24 cellular contexts compared by ENCODE assay signal in genomic region chr22:50361222-50361621, GRCh38. TPM values are rescaled to one million over a fixed set of nuclear protein-coding genes. Genes with fewer than 3 reads are reported as not detected.
DNase-seq lines count a peak whose midpoint lies in the region; ATAC-seq, FAIRE-seq and TF ChIP-seq lines count a peak whose summit lies in the region.
"Had no signal": no experiment of that assay in that cellular context is flagged by ENCODE, and none has a peak within 500 bp of the region (broad histone marks: within the 10 kb centered on the region; RNA-seq: fewer than 3 reads in every experiment).

No MANE protein-coding gene starts in this region.

- H3K27ac Mint-ChIP-seq in activated CD4-positive, alpha-beta T cell treated with anti-CD3 and anti-CD28 coated beads, Interleukin-2, amount 10 ng/mL, durations not matched to agents 24 days and 14 days, result peak overlapping the region; percentile 81
- H3K27ac Mint-ChIP-seq in T-helper 17 cell (peak overlapping the region; percentile 19), brain (peak overlapping the region in 3 of 5 experiments; percentile 27 to 98 (median 77)), progenitor cell of endocrine pancreas (no peak overlapping the region)
- peak overlapping the region; percentile 88 for H3K27ac Mint-ChIP-seq in stimulated activated effector memory CD8-positive, alpha-beta T cell treated with anti-CD3 and anti-CD28 coated beads, Interleukin-12 subunit alpha, Interleukin-12 subunit beta, amount 100 ng/mL, for 72 hours
- H3K27ac Mint-ChIP-seq: endodermal cell had no signal

- peaks cover 35% of the 10 kb centered on the region for H3K36me3 Mint-ChIP-seq in activated CD4-positive, alpha-beta T cell treated with anti-CD3 and anti-CD28 coated beads, Interleukin-2, amount 10 ng/mL, durations not matched to agents 24 days and 14 days (ENCODE audit: low read depth)
- H3K36me3 Mint-ChIP-seq in T-helper 17 cell (ENCODE audit: low read depth), result peaks cover 5% of the 10 kb centered on the region
- peaks cover 57% of the 10 kb centered on the region for H3K36me3 Mint-ChIP-seq in brain
- H3K36me3 Mint-ChIP-seq in stimulated activated effector memory CD8-positive, alpha-beta T cell treated with anti-CD3 and anti-CD28 coated beads, Interleukin-12 subunit alpha, Interleukin-12 subunit beta, amount 100 ng/mL, for 72 hours, result peaks cover 64% of the 10 kb centered on the region
- H3K36me3 Mint-ChIP-seq in progenitor cell of endocrine pancreas (ENCODE audit: insufficient read depth), result peaks cover 14% of the 10 kb centered on the region

- TF ChIP-seq CTCF in brain (conservative IDR thresholded peaks at IDR 0.05), result no peak
- no peak for TF ChIP-seq CTCF in progenitor cell of endocrine pancreas (IDR thresholded peaks at IDR 0.05; ENCODE audit: unreplicated experiment)

- H3K4me1 Mint-ChIP-seq in activated CD4-positive, alpha-beta T cell treated with anti-CD3 and anti-CD28 coated beads, Interleukin-2, amount 10 ng/mL, durations not matched to agents 24 days and 14 days, result peaks cover 31% of the 10 kb centered on the region
- H3K4me1 Mint-ChIP-seq in T-helper 17 cell, result peaks cover 40% of the 10 kb centered on the region
- H3K4me1 Mint-ChIP-seq in brain, result peaks cover 37% of the 10 kb centered on the region
- H3K4me1 Mint-ChIP-seq in stimulated activated effector memory CD8-positive, alpha-beta T cell treated with anti-CD3 and anti-CD28 coated beads, Interleukin-12 subunit alpha, Interleukin-12 subunit beta, amount 100 ng/mL, for 72 hours, result peaks cover 52% of the 10 kb centered on the region
- H3K4me1 Mint-ChIP-seq in progenitor cell of endocrine pancreas (ENCODE audit: low read depth), result peaks cover 6% of the 10 kb centered on the region

- TF ChIP-seq POLR2A in H54 (IDR thresholded peaks at IDR 0.05; ENCODE audit: low read depth, low read length), result no peak

- no peaks in the 10 kb centered on the region for H3K27me3 Mint-ChIP-seq in activated CD4-positive, alpha-beta T cell treated with anti-CD3 and anti-CD28 coated beads, Interleukin-2, amount 10 ng/mL, durations not matched to agents 24 days and 14 days
- H3K27me3 Mint-ChIP-seq in T-helper 17 cell, result no peaks in the 10 kb centered on the region
- H3K27me3 Mint-ChIP-seq in brain, result no peaks in the 10 kb centered on the region
- no peaks in the 10 kb centered on the region for H3K27me3 Mint-ChIP-seq in progenitor cell of endocrine pancreas

- no peaks in the 10 kb centered on the region for H3K9me3 Mint-ChIP-seq in activated CD4-positive, alpha-beta T cell treated with anti-CD3 and anti-CD28 coated beads, Interleukin-2, amount 10 ng/mL, durations not matched to agents 24 days and 14 days
- H3K9me3 Mint-ChIP-seq in brain (peaks cover 0 to 16% (median 4%) of the 10 kb centered on the region in 5 experiments), progenitor cell of endocrine pancreas (ENCODE audit: low read depth) (no peaks in the 10 kb centered on the region)
- no peaks in the 10 kb centered on the region for H3K9me3 Mint-ChIP-seq in stimulated activated effector memory CD8-positive, alpha-beta T cell treated with anti-CD3 and anti-CD28 coated beads, Interleukin-12 subunit alpha, Interleukin-12 subunit beta, amount 100 ng/mL, for 72 hours
- H3K9me3 Mint-ChIP-seq: endodermal cell had no signal

- peak; percentile 30 for ATAC-seq in T-helper 17 cell
- peak; percentile 87 for ATAC-seq in stimulated activated effector memory CD8-positive, alpha-beta T cell treated with anti-CD3 and anti-CD28 coated beads, Interleukin-12 subunit alpha, Interleukin-12 subunit beta, amount 100 ng/mL, for 72 hours
- ATAC-seq: SK-N-SH treated with all-trans-retinoic acid at 6 μM for 48 hours had no signal

- no peak for FAIRE-seq in H54 (lab: Jason Lieb, UNC)
- FAIRE-seq: A204.1, HTR-8/SVneo had no signal

- intact Hi-C loops in activated CD4-positive, alpha-beta T cell treated with anti-CD3 and anti-CD28 coated beads, Interleukin-2, amount 10 ng/mL, durations not matched to agents 24 days and 14 days (cut with micrococcal nuclease), result no loop called here

- H3K9me3 ChIP-seq in T-helper 17 cell (ENCODE audit: control insufficient read depth, low read length, poor library complexity, severe bottlenecking), result no peaks in the 10 kb centered on the region
- H3K9me3 ChIP-seq: BE2C, upper lobe of left lung had no signal

- no peak for DNase-seq in activated CD4-positive, alpha-beta T cell treated with anti-CD3 and anti-CD28 coated beads, Interleukin-2, amount 10 ng/mL, durations not matched to agents 24 days and 14 days
- DNase-seq in activated CD4-positive, alpha-beta T cell treated with anti-CD3 and anti-CD28 coated beads for 4 hours, result no peak
- DNase-seq in T-helper 17 cell (no peak), H54 (ENCODE audit: insufficient read length, low spot score) (no peak), progenitor cell of endocrine pancreas (ENCODE audit: low spot score, unreplicated experiment) (no peak)
- peak in 1 of 2 donors; percentile 67 for DNase-seq in stimulated activated effector memory CD8-positive, alpha-beta T cell treated with anti-CD3 and anti-CD28 coated beads, Interleukin-12 subunit alpha, Interleukin-12 subunit beta, amount 100 ng/mL, for 72 hours (ENCODE audit: low spot score in 2 of 2)
- no peak for DNase-seq in activated naive CD4-positive, alpha-beta T cell (lab: John Stamatoyannopoulos, UW)
- DNase-seq: activated CD4-positive, alpha-beta T cell treated with anti-CD3 and anti-CD28 coated beads, Interleukin-2, amount 50 U/mL, for 48 hours; activated effector memory CD4-positive, alpha-beta T cell treated with anti-CD3 and anti-CD28 coated beads, Interleukin-2, amount 50 U/mL, for 16 hours; aorta; BE2C; endodermal cell; GOT3; heart right ventricle; NCI-H1105 treated with DMSO at 0.1 percent for 48 hours; NCI-H524; right cardiac atrium; stimulated activated CD4-positive, alpha-beta T cell treated with anti-CD3 and anti-CD28 coated beads, Interleukin-15, amount 100 ng/mL, for 24 hours; stimulated activated naive CD4-positive, alpha-beta T cell; upper lobe of left lung had no signal

- H3K4me3 Mint-ChIP-seq in activated CD4-positive, alpha-beta T cell treated with anti-CD3 and anti-CD28 coated beads, Interleukin-2, amount 10 ng/mL, durations not matched to agents 24 days and 14 days, result no peak overlapping the region
- H3K4me3 Mint-ChIP-seq in T-helper 17 cell (peak overlapping the region; percentile 73), brain (no peak overlapping the region), progenitor cell of endocrine pancreas (ENCODE audit: low read depth) (no peak overlapping the region)
- peak overlapping the region; percentile 73 for H3K4me3 Mint-ChIP-seq in stimulated activated effector memory CD8-positive, alpha-beta T cell treated with anti-CD3 and anti-CD28 coated beads, Interleukin-12 subunit alpha, Interleukin-12 subunit beta, amount 100 ng/mL, for 72 hours
- H3K4me3 Mint-ChIP-seq: endodermal cell had no signal

RNA-seq across cellular contexts. Expression of gene PPP6R2, which starts 18.1 kb away (rescaled TPM):
- total RNA-seq in activated CD4-positive, alpha-beta T cell treated with anti-CD3 and anti-CD28 coated beads, Interleukin-2, amount 10 ng/mL, durations not matched to agents 24 days and 14 days, result 44.0 and 44.1 TPM in 2 replicates
- total RNA-seq in T-helper 17 cell (10 to 100 TPM; 62.1 to 63.7 TPM), progenitor cell of endocrine pancreas (85.7 and 87.9 TPM in 2 replicates)
- 32.0 TPM for polyA plus RNA-seq in brain (ENCODE audit: insufficient read depth, low read depth, low replicate concordance)

RNA-seq across cellular contexts. Expression of gene DENND6B, which starts 34.4 kb away (rescaled TPM):
- 1.4 and 2.2 TPM in 2 replicates for total RNA-seq in activated CD4-positive, alpha-beta T cell treated with anti-CD3 and anti-CD28 coated beads, Interleukin-2, amount 10 ng/mL, durations not matched to agents 24 days and 14 days
- total RNA-seq in T-helper 17 cell (1 to 10 TPM; 1.8 to 2.2 TPM), progenitor cell of endocrine pancreas (35.1 and 36.4 TPM in 2 replicates)
- 19.3 TPM for polyA plus RNA-seq in brain (ENCODE audit: insufficient read depth, low read depth, low replicate concordance)

RNA-seq across cellular contexts. Expression of gene PLXNB2, which starts 53.8 kb away (rescaled TPM):
- total RNA-seq in activated CD4-positive, alpha-beta T cell treated with anti-CD3 and anti-CD28 coated beads, Interleukin-2, amount 10 ng/mL, durations not matched to agents 24 days and 14 days, result 9.0 and 9.5 TPM in 2 replicates
- 1 to 10 TPM; 3.0 to 7.6 TPM for total RNA-seq in T-helper 17 cell
- polyA plus RNA-seq in brain (ENCODE audit: insufficient read depth, low read depth, low replicate concordance), result 80.1 TPM
- total RNA-seq in progenitor cell of endocrine pancreas, result 178 and 182 TPM in 2 replicates

Comparison
In these comparisons a context has a peak if more than half of its experiments do, and no peak if none do; other contexts are left out.
1. H3K4me3 Mint-ChIP-seq: peak in T-helper 17 cell (single experiment) and stimulated activated effector memory CD8-positive, alpha-beta T cell treated with anti-CD3 and anti-CD28 coated beads, Interleukin-12 subunit alpha, Interleukin-12 subunit beta, amount 100 ng/mL, for 72 hours (single experiment); none in activated CD4-positive, alpha-beta T cell treated with anti-CD3 and anti-CD28 coated beads, Interleukin-2, amount 10 ng/mL, durations not matched to agents 24 days and 14 days (single experiment), brain (0 of 5) and progenitor cell of endocrine pancreas (single experiment).
2. RNA of gene DENND6B, which starts 34.4 kb away (total RNA-seq): 35.1 to 36.4 TPM in progenitor cell of endocrine pancreas; 1.4 to 2.2 TPM in activated CD4-positive, alpha-beta T cell treated with anti-CD3 and anti-CD28 coated beads, Interleukin-2, amount 10 ng/mL, durations not matched to agents 24 days and 14 days and 1.8 to 2.2 TPM in T-helper 17 cell; every median in the first group is over 10 times any median in the second.
3. RNA of gene PLXNB2, which starts 53.8 kb away (total RNA-seq): 178 to 182 TPM in progenitor cell of endocrine pancreas; 9.0 to 9.5 TPM in activated CD4-positive, alpha-beta T cell treated with anti-CD3 and anti-CD28 coated beads, Interleukin-2, amount 10 ng/mL, durations not matched to agents 24 days and 14 days and 3.0 to 7.6 TPM in T-helper 17 cell; every median in the first group is over 10 times any median in the second.